Comparison of ENCODE assay signal across 8 cellular contexts in the genomic region with DNA sequence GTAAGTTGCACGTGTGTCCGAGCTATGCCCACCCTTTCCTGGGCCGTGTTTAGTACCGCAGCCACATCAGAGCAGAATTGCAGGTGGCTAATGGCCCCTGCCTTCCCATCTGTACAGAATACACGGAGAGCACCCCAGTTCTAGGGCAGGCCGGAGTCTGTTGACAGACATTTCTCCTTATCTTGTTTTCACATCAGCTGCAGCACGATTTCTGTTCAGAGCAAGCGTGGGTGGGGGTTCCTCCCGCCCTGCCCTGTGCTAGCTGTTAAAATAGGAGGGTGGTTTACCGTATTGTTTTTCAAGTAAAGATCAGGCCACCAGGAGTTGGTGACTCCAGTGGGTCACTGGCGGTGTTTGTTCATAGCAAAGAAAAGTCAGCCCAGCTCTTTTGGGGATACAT. TPM values are rescaled to one million over a fixed set of nuclear protein-coding genes. Genes with fewer than 3 reads are reported as not detected.
A peak's percentile ranks its signal among the peaks of the same experiment; 100 is the strongest.
DNase-seq lines count a peak whose midpoint lies in the region; ATAC-seq and TF ChIP-seq lines count a peak whose summit lies in the region.

No MANE protein-coding gene starts in this region.

- BruUV-seq in MCF 10A (replicated peaks; lab: Mats Ljungman, UMichigan) = no TSS peak

- no peaks in the 10 kb centered on the region for H3K36me3 Mint-ChIP-seq in MCF 10A (ENCODE audit: insufficient read depth, unreplicated experiment)

- POLR2A ChIA-PET in GM10248 (lab: Yijun Ruan, JAX) = interaction anchor here (0.6 kb wide), 1 partner anchor 595 kb away, joined by 3 read pairs; no protein-coding TSS in a partner anchor
- POLR2A ChIA-PET in MCF 10A (lab: Yijun Ruan, JAX) = interaction anchor here (0.8 to 2.0 kb wide), 2 partner anchors 13 to 40 kb away, joined by 5 read pairs; no protein-coding TSS in a partner anchor

- CTCF ChIA-PET in GM10248 (lab: Yijun Ruan, JAX) = interaction anchor here (1.0 to 4.2 kb wide), 14 partner anchors 9 to 100 kb away, joined by 3 to 20 read pairs (median 5); a partner anchor contains a TSS
- CTCF ChIA-PET in MCF 10A (lab: Yijun Ruan, JAX) = interaction anchor here (0.8 kb wide), 1 partner anchor 83 kb away, joined by 3 read pairs; no protein-coding TSS in a partner anchor

- intact Hi-C loops in MCF 10A (cut with micrococcal nuclease) = no loop called here

- H3K4me1 Mint-ChIP-seq in MCF 10A (ENCODE audit: insufficient read depth, unreplicated experiment) = peaks cover 14% of the 10 kb centered on the region

- no peak for TF ChIP-seq CTCF in GM10248 (IDR thresholded peaks at IDR 0.05; ENCODE audit: control extremely low read depth, extremely low read depth, low read depth, missing control alignments)
- TF ChIP-seq CTCF in neutrophil (IDR thresholded peaks at IDR 0.05) = no peak
- TF ChIP-seq CTCF in MCF 10A (IDR thresholded peaks at IDR 0.05; ENCODE audit: unreplicated experiment) = no peak
- TF ChIP-seq CTCF in omental fat pad (IDR thresholded peaks at IDR 0.05) = no peak

- peak overlapping the region in 1 of 2 experiments; percentile 17 for H3K4me3 ChIP-seq in neutrophil (ENCODE audit: low read depth in 1 of 2, low read length in 1 of 2)

- peaks cover 74 to 83% of the 10 kb centered on the region in 2 experiments for H3K4me1 ChIP-seq in neutrophil (ENCODE audit: control insufficient read depth in 1 of 2, insufficient read depth in 1 of 2, low read depth in 1 of 2, low read length in 1 of 2)

- H3K36me3 ChIP-seq in neutrophil = no peaks in the 10 kb centered on the region

- DNase-seq in GM10248 (ENCODE audit: extremely low spot score) (peak; percentile 80), NCI-H526 treated with DMSO at 0.1 percent for 48 hours (lab: John Stamatoyannopoulos, UW) (no peak), MCF 10A (ENCODE audit: unreplicated experiment) (no peak), omental fat pad (ENCODE audit: low spot score) (no peak), NCI-H226 (no peak)
- peak; percentile 80 for DNase-seq in activated CD8-positive, alpha-beta memory T cell treated with anti-CD3 and anti-CD28 coated beads for 24 hours

- H3K27ac ChIP-seq in neutrophil = peak overlapping the region; percentile 94

- no peaks in the 10 kb centered on the region for H3K9me3 ChIP-seq in neutrophil

- H3K9me3 Mint-ChIP-seq in MCF 10A (ENCODE audit: unreplicated experiment) = no peaks in the 10 kb centered on the region

- H3K27me3 ChIP-seq in neutrophil = no peaks in the 10 kb centered on the region

- no peaks in the 10 kb centered on the region for H3K27me3 Mint-ChIP-seq in MCF 10A (ENCODE audit: insufficient read depth, unreplicated experiment)

- H3K4me3 Mint-ChIP-seq in MCF 10A (ENCODE audit: unreplicated experiment) = no peak overlapping the region

- ATAC-seq in HG03442 (IDR thresholded peaks at IDR 0.05; ENCODE audit: unreplicated experiment) (peak; percentile 75), omental fat pad (ENCODE audit: low FRiP score) (no peak)

- H3K27ac Mint-ChIP-seq in MCF 10A (ENCODE audit: low read depth, unreplicated experiment) = no peak overlapping the region

RNA-seq across cellular contexts. Expression of a gene that starts 41.1 kb away (rescaled TPM):
- total RNA-seq in MCF 10A (2022) = 6.2 and 10.3 TPM in 2 replicates
- total RNA-seq in omental fat pad = 10 to 100 TPM in 3 of 4 donors, 1 to 10 TPM in 1; 9.9 to 36.3 (median 24.3) TPM

Comparison
In these comparisons a context has a peak if more than half of its experiments do, and no peak if none do; other contexts are left out.
1. DNase-seq: peak in GM10248 (single experiment) and activated CD8-positive, alpha-beta memory T cell treated with anti-CD3 and anti-CD28 coated beads for 24 hours (single experiment); none in NCI-H526 treated with DMSO at 0.1 percent for 48 hours (single experiment), MCF 10A (single experiment), omental fat pad (single experiment) and NCI-H226 (single experiment).